1 cellular context compared by ENCODE assay signal in the genomic region with DNA sequence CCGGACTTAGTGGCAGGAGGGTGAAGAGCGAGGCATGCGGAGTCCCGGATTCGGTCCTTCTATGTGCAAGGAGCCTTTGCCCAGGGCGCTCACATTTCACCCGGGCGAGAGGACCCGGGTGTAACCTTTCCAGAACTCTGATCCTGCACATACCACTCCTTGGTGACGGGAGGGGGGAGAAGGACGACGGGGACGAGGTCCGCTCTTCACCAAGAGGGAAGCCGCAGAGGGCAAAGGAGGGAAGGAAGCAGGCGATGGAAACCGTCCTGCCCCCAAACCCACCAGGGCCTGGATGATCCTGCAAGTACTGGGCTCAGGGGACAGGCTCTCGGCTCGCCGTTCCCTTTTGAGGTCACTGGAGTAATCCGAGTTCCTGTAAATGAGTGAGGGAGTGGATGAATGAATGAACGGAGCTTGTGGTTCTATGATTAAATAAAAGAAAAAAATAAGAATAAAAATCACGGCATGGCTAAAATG.
TF ChIP-seq lines count a peak whose summit lies in the region.

No MANE protein-coding gene starts in this region.

TF ChIP-seq in H1, 55 proteins besides CTCF, POLR2A, EP300 and RAD21:
- no peak for TF ChIP-seq BCL11A (IDR thresholded peaks at IDR 0.05; ENCODE audit: low read depth in 2 of 2, low read length in 2 of 2)
- TF ChIP-seq RXRA (IDR thresholded peaks at IDR 0.05; ENCODE audit: insufficient read depth, low read depth, low read length), result no peak
- no peak for TF ChIP-seq CBX8 (IDR thresholded peaks at IDR 0.05; ENCODE audit: borderline replicate concordance, low read depth, low read length)
- TF ChIP-seq, protein P1, sequence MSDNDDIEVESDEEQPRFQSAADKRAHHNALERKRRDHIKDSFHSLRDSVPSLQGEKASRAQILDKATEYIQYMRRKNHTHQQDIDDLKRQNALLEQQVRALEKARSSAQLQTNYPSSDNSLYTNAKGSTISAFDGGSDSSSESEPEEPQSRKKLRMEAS (IDR thresholded peaks at IDR 0.05), result no peak
- TF ChIP-seq HDAC2 (IDR thresholded peaks at IDR 0.05; ENCODE audit: borderline replicate concordance in 1 of 2, low read depth in 2 of 2, low read length in 2 of 2), result no peak
- TF ChIP-seq SP2 (IDR thresholded peaks at IDR 0.05; ENCODE audit: low read length), result no peak
- TF ChIP-seq, protein P2, sequence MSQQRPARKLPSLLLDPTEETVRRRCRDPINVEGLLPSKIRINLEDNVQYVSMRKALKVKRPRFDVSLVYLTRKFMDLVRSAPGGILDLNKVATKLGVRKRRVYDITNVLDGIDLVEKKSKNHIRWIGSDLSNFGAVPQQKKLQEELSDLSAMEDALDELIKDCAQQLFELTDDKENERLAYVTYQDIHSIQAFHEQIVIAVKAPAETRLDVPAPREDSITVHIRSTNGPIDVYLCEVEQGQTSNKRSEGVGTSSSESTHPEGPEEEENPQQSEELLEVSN (IDR thresholded peaks at IDR 0.05), result no peak
- TF ChIP-seq, protein P3, sequence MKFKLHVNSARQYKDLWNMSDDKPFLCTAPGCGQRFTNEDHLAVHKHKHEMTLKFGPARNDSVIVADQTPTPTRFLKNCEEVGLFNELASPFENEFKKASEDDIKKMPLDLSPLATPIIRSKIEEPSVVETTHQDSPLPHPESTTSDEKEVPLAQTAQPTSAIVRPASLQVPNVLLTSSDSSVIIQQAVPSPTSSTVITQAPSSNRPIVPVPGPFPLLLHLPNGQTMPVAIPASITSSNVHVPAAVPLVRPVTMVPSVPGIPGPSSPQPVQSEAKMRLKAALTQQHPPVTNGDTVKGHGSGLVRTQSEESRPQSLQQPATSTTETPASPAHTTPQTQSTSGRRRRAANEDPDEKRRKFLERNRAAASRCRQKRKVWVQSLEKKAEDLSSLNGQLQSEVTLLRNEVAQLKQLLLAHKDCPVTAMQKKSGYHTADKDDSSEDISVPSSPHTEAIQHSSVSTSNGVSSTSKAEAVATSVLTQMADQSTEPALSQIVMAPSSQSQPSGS (IDR thresholded peaks at IDR 0.05; ENCODE audit: low read length), result no peak
- no peak for TF ChIP-seq FOSL1 (IDR thresholded peaks at IDR 0.05; ENCODE audit: insufficient read depth, low read depth, low read length)
- no peak for TF ChIP-seq TEAD4 (IDR thresholded peaks at IDR 0.05; ENCODE audit: low read depth, low read length)
- TF ChIP-seq, protein P4, sequence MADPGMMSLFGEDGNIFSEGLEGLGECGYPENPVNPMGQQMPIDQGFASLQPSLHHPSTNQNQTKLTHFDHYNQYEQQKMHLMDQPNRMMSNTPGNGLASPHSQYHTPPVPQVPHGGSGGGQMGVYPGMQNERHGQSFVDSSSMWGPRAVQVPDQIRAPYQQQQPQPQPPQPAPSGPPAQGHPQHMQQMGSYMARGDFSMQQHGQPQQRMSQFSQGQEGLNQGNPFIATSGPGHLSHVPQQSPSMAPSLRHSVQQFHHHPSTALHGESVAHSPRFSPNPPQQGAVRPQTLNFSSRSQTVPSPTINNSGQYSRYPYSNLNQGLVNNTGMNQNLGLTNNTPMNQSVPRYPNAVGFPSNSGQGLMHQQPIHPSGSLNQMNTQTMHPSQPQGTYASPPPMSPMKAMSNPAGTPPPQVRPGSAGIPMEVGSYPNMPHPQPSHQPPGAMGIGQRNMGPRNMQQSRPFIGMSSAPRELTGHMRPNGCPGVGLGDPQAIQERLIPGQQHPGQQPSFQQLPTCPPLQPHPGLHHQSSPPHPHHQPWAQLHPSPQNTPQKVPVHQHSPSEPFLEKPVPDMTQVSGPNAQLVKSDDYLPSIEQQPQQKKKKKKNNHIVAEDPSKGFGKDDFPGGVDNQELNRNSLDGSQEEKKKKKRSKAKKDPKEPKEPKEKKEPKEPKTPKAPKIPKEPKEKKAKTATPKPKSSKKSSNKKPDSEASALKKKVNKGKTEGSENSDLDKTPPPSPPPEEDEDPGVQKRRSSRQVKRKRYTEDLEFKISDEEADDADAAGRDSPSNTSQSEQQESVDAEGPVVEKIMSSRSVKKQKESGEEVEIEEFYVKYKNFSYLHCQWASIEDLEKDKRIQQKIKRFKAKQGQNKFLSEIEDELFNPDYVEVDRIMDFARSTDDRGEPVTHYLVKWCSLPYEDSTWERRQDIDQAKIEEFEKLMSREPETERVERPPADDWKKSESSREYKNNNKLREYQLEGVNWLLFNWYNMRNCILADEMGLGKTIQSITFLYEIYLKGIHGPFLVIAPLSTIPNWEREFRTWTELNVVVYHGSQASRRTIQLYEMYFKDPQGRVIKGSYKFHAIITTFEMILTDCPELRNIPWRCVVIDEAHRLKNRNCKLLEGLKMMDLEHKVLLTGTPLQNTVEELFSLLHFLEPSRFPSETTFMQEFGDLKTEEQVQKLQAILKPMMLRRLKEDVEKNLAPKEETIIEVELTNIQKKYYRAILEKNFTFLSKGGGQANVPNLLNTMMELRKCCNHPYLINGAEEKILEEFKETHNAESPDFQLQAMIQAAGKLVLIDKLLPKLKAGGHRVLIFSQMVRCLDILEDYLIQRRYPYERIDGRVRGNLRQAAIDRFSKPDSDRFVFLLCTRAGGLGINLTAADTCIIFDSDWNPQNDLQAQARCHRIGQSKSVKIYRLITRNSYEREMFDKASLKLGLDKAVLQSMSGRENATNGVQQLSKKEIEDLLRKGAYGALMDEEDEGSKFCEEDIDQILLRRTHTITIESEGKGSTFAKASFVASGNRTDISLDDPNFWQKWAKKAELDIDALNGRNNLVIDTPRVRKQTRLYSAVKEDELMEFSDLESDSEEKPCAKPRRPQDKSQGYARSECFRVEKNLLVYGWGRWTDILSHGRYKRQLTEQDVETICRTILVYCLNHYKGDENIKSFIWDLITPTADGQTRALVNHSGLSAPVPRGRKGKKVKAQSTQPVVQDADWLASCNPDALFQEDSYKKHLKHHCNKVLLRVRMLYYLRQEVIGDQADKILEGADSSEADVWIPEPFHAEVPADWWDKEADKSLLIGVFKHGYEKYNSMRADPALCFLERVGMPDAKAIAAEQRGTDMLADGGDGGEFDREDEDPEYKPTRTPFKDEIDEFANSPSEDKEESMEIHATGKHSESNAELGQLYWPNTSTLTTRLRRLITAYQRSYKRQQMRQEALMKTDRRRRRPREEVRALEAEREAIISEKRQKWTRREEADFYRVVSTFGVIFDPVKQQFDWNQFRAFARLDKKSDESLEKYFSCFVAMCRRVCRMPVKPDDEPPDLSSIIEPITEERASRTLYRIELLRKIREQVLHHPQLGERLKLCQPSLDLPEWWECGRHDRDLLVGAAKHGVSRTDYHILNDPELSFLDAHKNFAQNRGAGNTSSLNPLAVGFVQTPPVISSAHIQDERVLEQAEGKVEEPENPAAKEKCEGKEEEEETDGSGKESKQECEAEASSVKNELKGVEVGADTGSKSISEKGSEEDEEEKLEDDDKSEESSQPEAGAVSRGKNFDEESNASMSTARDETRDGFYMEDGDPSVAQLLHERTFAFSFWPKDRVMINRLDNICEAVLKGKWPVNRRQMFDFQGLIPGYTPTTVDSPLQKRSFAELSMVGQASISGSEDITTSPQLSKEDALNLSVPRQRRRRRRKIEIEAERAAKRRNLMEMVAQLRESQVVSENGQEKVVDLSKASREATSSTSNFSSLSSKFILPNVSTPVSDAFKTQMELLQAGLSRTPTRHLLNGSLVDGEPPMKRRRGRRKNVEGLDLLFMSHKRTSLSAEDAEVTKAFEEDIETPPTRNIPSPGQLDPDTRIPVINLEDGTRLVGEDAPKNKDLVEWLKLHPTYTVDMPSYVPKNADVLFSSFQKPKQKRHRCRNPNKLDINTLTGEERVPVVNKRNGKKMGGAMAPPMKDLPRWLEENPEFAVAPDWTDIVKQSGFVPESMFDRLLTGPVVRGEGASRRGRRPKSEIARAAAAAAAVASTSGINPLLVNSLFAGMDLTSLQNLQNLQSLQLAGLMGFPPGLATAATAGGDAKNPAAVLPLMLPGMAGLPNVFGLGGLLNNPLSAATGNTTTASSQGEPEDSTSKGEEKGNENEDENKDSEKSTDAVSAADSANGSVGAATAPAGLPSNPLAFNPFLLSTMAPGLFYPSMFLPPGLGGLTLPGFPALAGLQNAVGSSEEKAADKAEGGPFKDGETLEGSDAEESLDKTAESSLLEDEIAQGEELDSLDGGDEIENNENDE (IDR thresholded peaks at IDR 0.05; ENCODE audit: insufficient replicate concordance, low read length), result no peak
- TF ChIP-seq KDM1A (IDR thresholded peaks at IDR 0.05; ENCODE audit: borderline replicate concordance, low read length), result no peak
- no peak for TF ChIP-seq CHD2 (IDR thresholded peaks at IDR 0.05; ENCODE audit: low read length)
- TF ChIP-seq CHD1 (IDR thresholded peaks at IDR 0.05; ENCODE audit: low read depth, low read length), result no peak
- no peak for TF ChIP-seq PHF8 (conservative IDR thresholded peaks at IDR 0.05; ENCODE audit: low read depth, low read length)
